1 cellular context compared by ENCODE assay signal in genomic region chr18:44816449-44816848, GRCh38.
TF ChIP-seq lines count a peak whose summit lies in the region.

No MANE protein-coding gene starts in this region.

TF ChIP-seq in WTC11, 78 proteins besides CTCF, POLR2A, EP300 and RAD21 (continued from another document):
- TF ChIP-seq ZNF532 (CRISPR knock-in tag; IDR thresholded peaks at IDR 0.05; ENCODE audit: borderline replicate concordance) (no peak), ATF6 (CRISPR knock-in tag; IDR thresholded peaks at IDR 0.05) (no peak), TEAD4 (CRISPR knock-in tag; IDR thresholded peaks at IDR 0.05) (no peak), TCF7 (CRISPR knock-in tag; IDR thresholded peaks at IDR 0.05; ENCODE audit: low read depth) (no peak), ZNF219 (CRISPR knock-in tag; IDR thresholded peaks at IDR 0.05; ENCODE audit: borderline replicate concordance) (no peak)
TF ChIP-seq in WTC11: peak in this region for 0.
